ENCODE assay signal across 25 cellular contexts in genomic region chr14:100523131-100523530, GRCh38.
A peak's percentile ranks its signal among the peaks of the same experiment; 100 is the strongest.
DNase-seq lines count a peak whose midpoint lies in the region; ATAC-seq, FAIRE-seq and TF ChIP-seq lines count a peak whose summit lies in the region.
"Had no signal": no experiment of that assay in that cellular context is flagged by ENCODE, and none has a peak within 500 bp of the region (broad histone marks: within the 10 kb centered on the region; RNA-seq: fewer than 3 reads in every experiment).

No MANE protein-coding gene starts in this region.

- H3K9ac ChIP-seq in HUES6 (ENCODE audit: low read length) (peak overlapping the region; percentile 14), kidney (ENCODE audit: low read length in 2 of 2) (no peak overlapping the region)

- no peak for FAIRE-seq in kidney (lab: Jason Lieb, UNC)
- FAIRE-seq: GM12891, pancreas had no signal

- intact Hi-C loops in cardiac septum (cut with DNase I) (no loop called here), Right ventricle myocardium inferior (cut with DNase I) (no loop called here), kidney (cut with DNase I) (no loop called here), spleen (cut with DNase I; ENCODE audit: low total_unique reads) (no loop called here)

- no peak for TF ChIP-seq POLR2A in spleen (IDR thresholded peaks at IDR 0.05)

- 69 to 88% (median 81%) methylated on average over 6 of the region's 6 CpGs for WGBS in spleen, 5 donors

- ATAC-seq in Right ventricle myocardium inferior = no peak
- no peak for ATAC-seq in GM21786 (IDR thresholded peaks at IDR 0.05; ENCODE audit: unreplicated experiment)
- ATAC-seq: activated T-cell treated with anti-CD3 and anti-CD28 coated beads, Interleukin-2, amount 50 U/mL, for 4 hours; foreskin keratinocyte; right cardiac atrium had no signal

- DNase-seq in cardiac septum (ENCODE audit: low spot score) (peak; percentile 71), Right ventricle myocardium inferior (ENCODE audit: missing footprints) (no peak), kidney (peak; percentile 25), spleen (peak; percentile 28), putamen (ENCODE audit: low spot score) (no peak), HUDEP-2 (lab: John Stamatoyannopoulos, UW; ENCODE audit: unreplicated experiment in 76 of 76) (no peak)
- DNase-seq: activated CD4-positive, alpha-beta T cell treated with anti-CD3 and anti-CD28 coated beads for 48 hours; activated T-cell treated with anti-CD3 and anti-CD28 coated beads, Interleukin-2, amount 50 U/mL, for 4 hours; dermis blood vessel endothelial cell; DMS153; foreskin keratinocyte; NCI-H1417 treated with DMSO at 0.1 percent for 48 hours; NCI-H2081 treated with DMSO at 0.1 percent for 48 hours; stimulated activated CD8-positive, alpha-beta memory T cell treated with anti-CD3 and anti-CD28 coated beads, Interleukin-4, amount 100 ng/mL, for 48 hours; T1000; thyroid gland had no signal

- H3K4me3 ChIP-seq in HUES6 (ENCODE audit: low read depth, low read length) (no peak overlapping the region), kidney (ENCODE audit: low read length in 2 of 2) (no peak overlapping the region), spleen (no peak overlapping the region)
- H3K4me3 ChIP-seq: esophagus muscularis mucosa, lung, pancreas, SJSA1, thyroid gland had no signal

- H3K4me1 ChIP-seq in HUES6 (ENCODE audit: control insufficient read depth, insufficient read depth, low read length) (peaks cover 3% of the 10 kb centered on the region; the same call in 1 of the 2 replicates), kidney (ENCODE audit: control insufficient read depth in 1 of 2, insufficient read depth in 1 of 2, low read depth in 1 of 2, low read length in 2 of 2) (no peaks in the 10 kb centered on the region), spleen (peaks cover 0 to 5% (median 0%) of the 10 kb centered on the region in 6 donors)
- H3K4me1 ChIP-seq: esophagus muscularis mucosa, foreskin keratinocyte, pancreas, SJSA1, thyroid gland had no signal

- H3K9me3 ChIP-seq in HUES6 (ENCODE audit: control insufficient read depth, insufficient read depth, low read depth, low read length) (no peaks in the 10 kb centered on the region), kidney (ENCODE audit: control insufficient read depth in 1 of 2, low read length in 2 of 2) (no peaks in the 10 kb centered on the region), spleen (peaks cover 0 to 6% (median 0%) of the 10 kb centered on the region in 8 donors)
- H3K9me3 ChIP-seq: esophagus muscularis mucosa, pancreas, SJSA1, thyroid gland had no signal

- no peak for TF ChIP-seq CTCF in kidney (IDR thresholded peaks at IDR 0.05; ENCODE audit: borderline replicate concordance, extremely low read depth, insufficient read depth)
- no peak for TF ChIP-seq CTCF in spleen (IDR thresholded peaks at IDR 0.05 in 8 of 11, conservative IDR thresholded peaks at IDR 0.05 in 3 of 11)

- no peak overlapping the region for H3K27ac ChIP-seq in HUES6 (ENCODE audit: low read depth, low read length)
- H3K27ac ChIP-seq in kidney (ENCODE audit: low read depth in 2 of 2, low read length in 2 of 2) = no peak overlapping the region
- H3K27ac ChIP-seq in spleen = no peak overlapping the region
- H3K27ac ChIP-seq: esophagus muscularis mucosa, foreskin keratinocyte, pancreas, SJSA1, thyroid gland, VCaP had no signal

- H3K27me3 ChIP-seq in HUES6 (ENCODE audit: control insufficient read depth, insufficient read depth, low read length) = no peaks in the 10 kb centered on the region
- no peaks in the 10 kb centered on the region for H3K27me3 ChIP-seq in spleen (replicated peaks in 1 of 7)
- H3K27me3 ChIP-seq: esophagus muscularis mucosa, foreskin keratinocyte, pancreas, SJSA1, thyroid gland had no signal

- H3K36me3 ChIP-seq in HUES6 (ENCODE audit: control insufficient read depth, insufficient read depth, low read length) = peaks cover 7% of the 10 kb centered on the region
- peaks cover 10 to 12% of the 10 kb centered on the region in 2 donors for H3K36me3 ChIP-seq in kidney (ENCODE audit: control insufficient read depth in 1 of 2, insufficient read depth in 2 of 2, low read length in 2 of 2)
- H3K36me3 ChIP-seq in spleen = peaks cover 0 to 27% (median 14%) of the 10 kb centered on the region in 6 donors
- H3K36me3 ChIP-seq: SJSA1 had no signal

Comparison
In these comparisons a context has a peak if more than half of its experiments do, and no peak if none do; other contexts are left out.
1. DNase-seq: peak in cardiac septum (single experiment), kidney (single experiment) and spleen (single experiment); none in Right ventricle myocardium inferior (single experiment), putamen (single experiment) and HUDEP-2 (0 of 76).